Comparison of ENCODE assay signal across 8 cellular contexts in the genomic region with DNA sequence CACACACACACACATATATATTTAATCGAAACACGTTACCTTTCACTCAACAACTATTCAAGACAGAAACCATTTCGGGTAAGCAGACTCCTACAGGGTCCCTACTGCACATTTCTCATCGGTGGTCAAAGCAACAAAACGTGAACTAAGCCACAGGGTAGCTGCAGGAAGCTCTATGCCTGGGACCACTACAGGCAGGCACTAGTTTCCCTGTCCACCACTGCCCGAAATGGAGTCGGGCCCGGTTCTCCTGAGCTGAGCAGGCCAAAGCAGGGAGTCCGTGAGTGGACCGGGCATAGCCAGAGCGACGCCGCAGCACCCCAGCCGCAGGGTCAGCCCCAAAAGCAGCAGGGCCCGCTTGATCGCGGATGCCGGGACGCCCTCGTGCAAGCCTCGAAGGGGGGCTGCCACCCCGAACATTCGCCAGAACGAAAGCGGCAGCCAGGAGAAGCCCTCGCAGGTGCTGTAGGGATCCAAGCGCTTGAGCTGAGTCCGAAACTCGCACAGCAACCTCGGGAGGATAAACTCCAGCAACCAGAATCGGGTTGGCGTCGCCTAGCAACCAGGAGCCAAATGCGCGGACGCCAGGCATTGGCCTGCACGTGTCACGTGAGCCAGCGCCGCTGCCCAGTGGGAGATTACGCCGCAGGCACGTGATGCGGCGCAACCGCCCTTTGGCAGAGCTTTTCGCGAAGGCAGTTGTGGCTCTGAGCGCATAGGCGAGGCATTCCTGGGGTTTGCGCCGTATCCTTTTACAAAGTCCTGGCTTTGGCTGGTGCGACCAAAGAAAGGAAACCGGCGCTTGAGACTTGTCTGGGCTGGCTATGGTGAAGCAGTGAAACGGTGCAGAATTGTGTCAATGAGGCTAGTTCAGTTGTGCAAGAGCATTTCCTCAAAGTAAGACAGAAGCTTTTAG. TPM values are rescaled to one million over a fixed set of nuclear protein-coding genes. Genes with fewer than 3 reads are reported as not detected.
A peak's percentile ranks its signal among the peaks of the same experiment; 100 is the strongest.
DNase-seq lines count a peak whose midpoint lies in the region; ATAC-seq, FAIRE-seq and TF ChIP-seq lines count a peak whose summit lies in the region.

No MANE protein-coding gene starts in this region.

- no peak for TF ChIP-seq CTCF in A673 (conservative IDR thresholded peaks at IDR 0.05; ENCODE audit: low read depth, low read length)
- no peak for TF ChIP-seq CTCF in chondrocyte (IDR thresholded peaks at IDR 0.05)
- TF ChIP-seq CTCF in kidney (IDR thresholded peaks at IDR 0.05; ENCODE audit: borderline replicate concordance, extremely low read depth, insufficient read depth) = no peak

- CTCF ChIA-PET in A673 (lab: Charles Lee) = interaction anchor here (0.7 kb wide), 1 partner anchor 9 kb away, joined by 10 read pairs; no protein-coding TSS in a partner anchor
- CTCF ChIA-PET in activated CD4-positive, alpha-beta T cell treated with anti-CD3 and anti-CD28 coated beads for 36 hours (lab: Charles Lee) = interaction anchor here (0.6 to 1.5 kb wide), 6 partner anchors 9 to 284 kb away, joined by 3 to 6 read pairs (median 4); no protein-coding TSS in a partner anchor

- DNase-seq in A673 (ENCODE audit: low spot score) = peak; percentile 98
- peak; percentile 89 for DNase-seq in NCI-H2227 treated with DMSO at 0.1 percent for 48 hours (lab: John Stamatoyannopoulos, UW)
- DNase-seq in activated CD4-positive, alpha-beta T cell treated with anti-CD3 and anti-CD28 coated beads for 36 hours = peak; percentile 96
- peak; percentile 99 for DNase-seq in chondrocyte (ENCODE audit: low spot score)
- DNase-seq in kidney = peak; percentile 99
- peak; percentile 87 for DNase-seq in stimulated activated CD4-positive, alpha-beta T cell treated with anti-CD3 and anti-CD28 coated beads, Interleukin-12 subunit alpha, Interleukin-12 subunit beta, amount 100 ng/mL, for 4 hours

- peak; percentile 78 for ATAC-seq in GM18861 (IDR thresholded peaks at IDR 0.05; ENCODE audit: unreplicated experiment)
- ATAC-seq in HG03103 (IDR thresholded peaks at IDR 0.05; ENCODE audit: low read depth, unreplicated experiment) = peak; percentile 87
- ATAC-seq in activated CD4-positive, alpha-beta T cell treated with anti-CD3 and anti-CD28 coated beads for 36 hours = peak; percentile 99

- H3K27me3 ChIP-seq in A673 (replicated peaks; ENCODE audit: insufficient read depth, low read depth, low read length, poor library complexity) = no peaks in the 10 kb centered on the region

- no TSS peak for BruUV-seq in A673 (replicated peaks; lab: Mats Ljungman, UMichigan)

- H3K27ac Mint-ChIP-seq in activated CD4-positive, alpha-beta T cell treated with anti-CD3 and anti-CD28 coated beads for 36 hours = peak overlapping the region; percentile 45
- peak overlapping the region; percentile 87 for H3K27ac Mint-ChIP-seq in chondrocyte (ENCODE audit: unreplicated experiment)

- FAIRE-seq in kidney (lab: Jason Lieb, UNC) = peak; percentile 15

- peak overlapping the region; percentile 74 for H3K9ac ChIP-seq in kidney (ENCODE audit: low read length in 2 of 2)

- no peaks in the 10 kb centered on the region for H3K27me3 Mint-ChIP-seq in activated CD4-positive, alpha-beta T cell treated with anti-CD3 and anti-CD28 coated beads for 36 hours
- H3K27me3 Mint-ChIP-seq in chondrocyte (ENCODE audit: low read depth) = no peaks in the 10 kb centered on the region

- POLR2A ChIA-PET in A673 (lab: Charles Lee; ENCODE audit: low non-redundant PET) = interaction anchor here (0.5 to 0.6 kb wide), 3 partner anchors 11 to 41 kb away, joined by 5 to 13 read pairs (median 7); no protein-coding TSS in a partner anchor
- POLR2A ChIA-PET in activated CD4-positive, alpha-beta T cell treated with anti-CD3 and anti-CD28 coated beads for 36 hours (lab: Charles Lee) = interaction anchor here (0.6 to 1.7 kb wide), 3 partner anchors 15 to 94 kb away, joined by 3 to 6 read pairs (median 4); no protein-coding TSS in a partner anchor

- no peaks in the 10 kb centered on the region for H3K36me3 Mint-ChIP-seq in activated CD4-positive, alpha-beta T cell treated with anti-CD3 and anti-CD28 coated beads for 36 hours (ENCODE audit: low read depth)
- no peaks in the 10 kb centered on the region for H3K36me3 Mint-ChIP-seq in chondrocyte (ENCODE audit: low read depth)

- no peaks in the 10 kb centered on the region for H3K36me3 ChIP-seq in A673 (ENCODE audit: insufficient read depth, low read length, poor library complexity, severe bottlenecking)
- H3K36me3 ChIP-seq in kidney (ENCODE audit: control insufficient read depth in 1 of 2, insufficient read depth in 2 of 2, low read length in 2 of 2) = no peaks in the 10 kb centered on the region

- H3K4me1 ChIP-seq in A673 (ENCODE audit: insufficient read depth, low read length, poor library complexity, severe bottlenecking) (peaks cover 11% of the 10 kb centered on the region), kidney (ENCODE audit: control insufficient read depth in 1 of 2, insufficient read depth in 1 of 2, low read depth in 1 of 2, low read length in 2 of 2) (peaks cover 0 to 8% of the 10 kb centered on the region in 2 donors)

- H3K27ac ChIP-seq in A673 (ENCODE audit: low read depth, low read length, poor library complexity, severe bottlenecking) (peak overlapping the region; percentile 25), kidney (ENCODE audit: low read depth in 2 of 2, low read length in 2 of 2) (peak overlapping the region; percentile 42 to 85)

- no peaks in the 10 kb centered on the region for H3K9me3 Mint-ChIP-seq in activated CD4-positive, alpha-beta T cell treated with anti-CD3 and anti-CD28 coated beads for 36 hours (ENCODE audit: low read depth)
- H3K9me3 Mint-ChIP-seq in chondrocyte (ENCODE audit: low read depth) = peaks cover 3% of the 10 kb centered on the region

- intact Hi-C loops in A673 (cut with micrococcal nuclease; ENCODE audit: unreplicated experiment) (no loop called here), kidney (cut with DNase I) (no loop called here)
- intact Hi-C loops in activated CD4-positive, alpha-beta T cell treated with anti-CD3 and anti-CD28 coated beads for 36 hours (cut with DNase I, micrococcal nuclease) = loop anchor here (1.0 kb wide), 2 partner anchors 14 to 77 kb away; partner anchors contain the start of genes DDI2 (in 2 of the 2) and DNAJC16 (in 1 of the 2)

- H3K4me3 ChIP-seq in A673 (ENCODE audit: low read depth, low read length, poor library complexity, severe bottlenecking) (peak overlapping the region; percentile 61), kidney (ENCODE audit: low read length in 2 of 2) (peak overlapping the region; percentile 94 to 95)

- peaks cover 11% of the 10 kb centered on the region for H3K4me1 Mint-ChIP-seq in activated CD4-positive, alpha-beta T cell treated with anti-CD3 and anti-CD28 coated beads for 36 hours
- H3K4me1 Mint-ChIP-seq in chondrocyte (ENCODE audit: low read depth) = peaks cover 13% of the 10 kb centered on the region

- H3K9me3 ChIP-seq in A673 (ENCODE audit: low read depth, low read length, poor library complexity, severe bottlenecking) = no peaks in the 10 kb centered on the region
- H3K9me3 ChIP-seq in kidney (ENCODE audit: control insufficient read depth in 1 of 2, low read length in 2 of 2) = no peaks in the 10 kb centered on the region

- peak overlapping the region; percentile 55 for H3K4me3 Mint-ChIP-seq in activated CD4-positive, alpha-beta T cell treated with anti-CD3 and anti-CD28 coated beads for 36 hours
- peak overlapping the region; percentile 79 for H3K4me3 Mint-ChIP-seq in chondrocyte (ENCODE audit: unreplicated experiment)

RNA-seq across cellular contexts. Expression of gene DDI2, which starts 13.9 kb away (rescaled TPM):
- total RNA-seq in A673 (2021) (38.1 and 41.3 TPM in 2 replicates), chondrocyte (17.5 to 23.2 TPM (median 20.0 TPM) in 3 replicates), kidney (28.3 TPM)
- 10 to 100 TPM; 30.2 to 34.0 TPM for total RNA-seq in activated CD4-positive, alpha-beta T cell treated with anti-CD3 and anti-CD28 coated beads for 36 hours
- 4.0 TPM for polyA plus RNA-seq in kidney (ENCODE audit: insufficient read depth, low read depth, low replicate concordance)

RNA-seq across cellular contexts. Expression of gene AGMAT, which starts 18.5 kb away (rescaled TPM):
- total RNA-seq in A673 (2021) (0.11 and 0.20 TPM in 2 replicates), chondrocyte (0.68 to 1.1 TPM (median 0.82 TPM) in 3 replicates), kidney (6.2 TPM)
- total RNA-seq in activated CD4-positive, alpha-beta T cell treated with anti-CD3 and anti-CD28 coated beads for 36 hours = 10 to 100 TPM; 18.1 to 24.0 TPM
- polyA plus RNA-seq in kidney (ENCODE audit: insufficient read depth, low read depth, low replicate concordance) = 119 TPM

Comparison
In these comparisons a context has a peak if more than half of its experiments do, and no peak if none do; other contexts are left out.
1. Peak in every context shown above with its lines: DNase-seq, ATAC-seq, H3K4me3 ChIP-seq and H3K27ac ChIP-seq.
2. intact Hi-C loops: an anchor here in activated CD4-positive, alpha-beta T cell treated with anti-CD3 and anti-CD28 coated beads for 36 hours (1.0 kb wide); none called in A673 and kidney.